8 cellular contexts compared by ENCODE assay signal in the genomic region with DNA sequence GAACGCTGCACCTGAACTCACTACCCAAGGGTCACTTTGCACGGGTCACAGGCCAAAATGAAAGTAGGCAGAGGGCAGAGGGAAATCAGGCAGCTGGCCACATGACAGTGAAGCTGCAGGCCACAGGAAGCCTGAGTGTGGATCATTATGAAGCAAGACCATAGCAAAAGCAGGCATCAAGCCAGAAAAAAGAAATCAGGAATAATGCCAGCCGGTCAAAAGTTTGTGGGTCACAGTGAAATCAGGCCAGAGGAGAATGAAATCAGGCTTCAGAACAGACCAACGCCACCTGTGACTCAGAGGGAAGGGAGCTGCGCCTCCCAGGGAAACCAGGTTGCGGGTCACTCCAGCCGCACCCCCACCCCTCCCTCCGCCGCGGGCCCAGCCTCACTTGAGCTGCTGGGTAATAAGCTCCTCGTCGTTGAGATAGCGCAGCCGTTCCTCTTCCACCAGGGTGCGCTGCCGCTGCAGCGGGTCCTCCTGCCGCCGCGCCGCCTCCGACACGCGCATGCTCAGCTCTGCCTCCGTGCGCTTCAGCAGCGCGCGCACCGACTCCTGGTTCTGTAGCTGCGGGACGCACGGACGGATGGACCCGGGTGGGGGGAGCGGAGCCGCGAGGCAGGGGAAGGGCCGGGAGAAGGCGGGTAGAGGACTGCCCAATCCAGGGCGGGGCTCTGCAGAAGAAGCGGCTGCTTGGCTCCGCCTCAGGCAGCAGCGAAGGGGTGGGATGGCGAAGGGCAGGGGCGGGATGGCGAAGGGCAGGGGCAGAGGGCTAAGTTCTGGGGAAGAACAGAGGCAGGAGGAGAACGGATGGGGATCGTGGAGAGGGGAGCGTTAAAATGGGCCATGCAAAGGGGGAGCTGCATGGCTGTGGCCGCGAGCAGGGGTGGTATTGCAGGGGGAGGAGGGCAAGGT. TPM values are rescaled to one million over a fixed set of nuclear protein-coding genes. Genes with fewer than 3 reads are reported as not detected.
A peak's percentile ranks its signal among the peaks of the same experiment; 100 is the strongest.
DNase-seq lines count a peak whose midpoint lies in the region; ATAC-seq and TF ChIP-seq lines count a peak whose summit lies in the region.

No MANE protein-coding gene starts in this region.

- TF ChIP-seq CTCF in adrenal gland (IDR thresholded peaks at IDR 0.05) (peak; percentile 80 to 94 (median 92)), heart left ventricle (IDR thresholded peaks at IDR 0.05) (peak; percentile 85 to 97 (median 93)), parathyroid adenoma (IDR thresholded peaks at IDR 0.05) (peak; percentile 87), thyroid gland (IDR thresholded peaks at IDR 0.05) (peak; percentile 62 to 99 (median 88))

- no peaks in the 10 kb centered on the region for H3K79me2 ChIP-seq in parathyroid adenoma

- peak overlapping the region in 1 of 4 donors; percentile 51 for H3K4me3 ChIP-seq in adrenal gland
- H3K4me3 ChIP-seq in heart left ventricle: peak overlapping the region; percentile 8 to 57 (median 44)
- peak overlapping the region; percentile 38 for H3K4me3 ChIP-seq in parathyroid adenoma (ENCODE audit: low read depth, low read length)
- H3K4me3 ChIP-seq in thyroid gland (replicated peaks in 1 of 3): peak overlapping the region; percentile 2 to 27 (median 15)

- WGBS in adrenal gland, 4 donors: 2 to 8% (median 2%) methylated on average over 19 to 52 of the region's 52 CpGs
- 2 to 5% (median 3%) methylated on average over 47 to 52 of the region's 52 CpGs for WGBS in heart left ventricle, 4 donors
- WGBS in thyroid gland, 2 donors: 5 to 7% methylated on average over 25 to 36 of the region's 52 CpGs

- no peak for TF ChIP-seq POLR2A in adrenal gland (IDR thresholded peaks at IDR 0.05)
- TF ChIP-seq POLR2A in heart left ventricle (IDR thresholded peaks at IDR 0.05): peak in 1 of 2 donors; percentile 43
- peak in 1 of 2 donors; percentile 28 for TF ChIP-seq POLR2A in thyroid gland (IDR thresholded peaks at IDR 0.05)

- H3K36me3 ChIP-seq in adrenal gland (replicated peaks in 1 of 2) (no peaks in the 10 kb centered on the region), heart left ventricle (no peaks in the 10 kb centered on the region), parathyroid adenoma (ENCODE audit: control insufficient read depth, insufficient read depth, low read length) (no peaks in the 10 kb centered on the region), thyroid gland (no peaks in the 10 kb centered on the region)

- intact Hi-C loops in adrenal gland (cut with DNase I): no loop called here
- intact Hi-C loops in heart left ventricle (cut with DNase I): loop anchor here (1.0 to 5.0 kb wide), 7 partner anchors 21 to 111 kb away; a partner anchor contains a TSS
- intact Hi-C loops in thyroid gland (cut with DNase I): loop anchor here (2.0 kb wide), 1 partner anchor 111 kb away; no protein-coding TSS in a partner anchor

- no peak overlapping the region for H3K9ac ChIP-seq in parathyroid adenoma

- H3K27me3 ChIP-seq in adrenal gland (peaks cover 31% of the 10 kb centered on the region), heart left ventricle (peaks cover 29 to 52% (median 43%) of the 10 kb centered on the region in 9 donors), parathyroid adenoma (ENCODE audit: control insufficient read depth, insufficient read depth, low read length) (no peaks in the 10 kb centered on the region), thyroid gland (peaks cover 4% of the 10 kb centered on the region)

- H3K9me3 ChIP-seq in adrenal gland (replicated peaks in 1 of 3) (no peaks in the 10 kb centered on the region), heart left ventricle (no peaks in the 10 kb centered on the region), parathyroid adenoma (ENCODE audit: control insufficient read depth, low read length) (no peaks in the 10 kb centered on the region), thyroid gland (no peaks in the 10 kb centered on the region)

- ATAC-seq in HG02610 (IDR thresholded peaks at IDR 0.05; ENCODE audit: unreplicated experiment) (peak; percentile 64), heart left ventricle (peak; percentile 77 to 95 (median 92))

- peak overlapping the region; percentile 52 for H3K4me2 ChIP-seq in parathyroid adenoma (ENCODE audit: low read length)

- H3K4me1 ChIP-seq in adrenal gland (replicated peaks in 1 of 2) (peaks cover 11 to 37% of the 10 kb centered on the region in 2 donors), heart left ventricle (peaks cover 0 to 38% (median 25%) of the 10 kb centered on the region in 12 donors), parathyroid adenoma (peaks cover 42% of the 10 kb centered on the region), thyroid gland (peaks cover 17 to 31% of the 10 kb centered on the region in 2 donors)

- peak overlapping the region; percentile 92 for H2AFZ ChIP-seq in parathyroid adenoma

- H3K27ac ChIP-seq in adrenal gland (peak overlapping the region; percentile 3 to 82 (median 59)), heart left ventricle (peak overlapping the region in 4 of 12 donors; percentile 3 to 32 (median 16)), parathyroid adenoma (peak overlapping the region; percentile 62), thyroid gland (no peak overlapping the region)

- DNase-seq in ELF-1 (ENCODE audit: low read depth, low spot score) (peak; percentile 97), NCI-H1436 treated with DMSO at 0.1 percent for 48 hours (lab: John Stamatoyannopoulos, UW) (peak; percentile 91), T follicular helper cell (ENCODE audit: low read depth) (peak; percentile 81), adrenal gland (peak; percentile 91 to 97 (median 95)), heart left ventricle (peak; percentile 88 to 95 (median 92)), thyroid gland (peak; percentile 94)

RNA-seq across cellular contexts. Expression of a gene that starts 47.7 kb away (rescaled TPM):
- 1 to 10 TPM in 3 of 8 donors, under 1 TPM in 3, not detected in 2; 0.48 to 7.2 (median 1.6) TPM for total RNA-seq in adrenal gland
- polyA plus RNA-seq in adrenal gland: 10 to 100 TPM in 1 of 3 donors, 1 to 10 TPM in 2; 1.0 to 33.1 (median 4.7) TPM
- 1 to 10 TPM in 5 of 9 donors, under 1 TPM in 4; 0.46 to 1.7 (median 1.1) TPM for total RNA-seq in heart left ventricle
- polyA plus RNA-seq in heart left ventricle: under 1 TPM; 0.19 to 0.95 TPM
- under 1 TPM; 0.54 to 0.89 (median 0.69) TPM for total RNA-seq in thyroid gland

Comparison
In these comparisons a context has a peak if more than half of its experiments do, and no peak if none do; other contexts are left out.
1. H3K27ac ChIP-seq: peak in adrenal gland (5 of 5) and parathyroid adenoma (single experiment); none in thyroid gland (0 of 3).
2. intact Hi-C loops: an anchor here in heart left ventricle (1.0 to 5.0 kb wide) and thyroid gland (2.0 kb wide); none called in adrenal gland.
3. Peak in every context shown above with its lines, with median percentiles within 50 percentile points of each other: DNase-seq and CTCF ChIP-seq.